In genomic region chr18:54444309-54444914, GRCh38 we compare ENCODE assay signal across 9 cellular contexts.
DNase-seq lines count a peak whose midpoint lies in the region; ATAC-seq, FAIRE-seq and TF ChIP-seq lines count a peak whose summit lies in the region.
"Had no signal": no experiment of that assay in that cellular context is flagged by ENCODE, and none has a peak within 500 bp of the region (broad histone marks: within the 10 kb centered on the region; RNA-seq: fewer than 3 reads in every experiment).

No MANE protein-coding gene starts in this region.

- no peak overlapping the region for H3K4me3 ChIP-seq in dorsolateral prefrontal cortex

- no peak overlapping the region for H3K27ac ChIP-seq in dorsolateral prefrontal cortex

- H3K27me3 Mint-ChIP-seq in mesothelial cell of epicardium (ENCODE audit: low read depth): peaks cover 40% of the 10 kb centered on the region

- DNase-seq in HT-29 (ENCODE audit: low spot score) (peak; percentile 60), dorsolateral prefrontal cortex (peak in 8 of 10 donors; percentile 7 to 65 (median 46)), mesothelial cell of epicardium (ENCODE audit: low spot score in 2 of 2, unreplicated experiment in 2 of 2) (peak in 1 of 2 experiments; percentile 71), urothelium cell line (ENCODE audit: low spot score) (peak; percentile 42), NCI-H226 (no peak)

- no peak overlapping the region for H3K27ac Mint-ChIP-seq in mesothelial cell of epicardium
- H3K27ac Mint-ChIP-seq: dendritic cell treated with granulocyte-macrophage colony-stimulating factor and Interleukin-4, amounts not matched to agents 40 ng/mL and 50 ng/mL, for 4 days had no signal

- H3K36me3 Mint-ChIP-seq in mesothelial cell of epicardium: no peaks in the 10 kb centered on the region

- peak; percentile 66 for FAIRE-seq in G401.6 (lab: Jason Lieb, UNC)
- FAIRE-seq in urothelium cell line (lab: Jason Lieb, UNC): no peak

- peaks cover 0 to 10% (median 0%) of the 10 kb centered on the region in 45 donors for H3K27me3 ChIP-seq in dorsolateral prefrontal cortex

- intact Hi-C loops in dorsolateral prefrontal cortex (cut with DNase I): loop anchor here (5.0 to 10.0 kb wide), 3 partner anchors 228 to 540 kb away; no protein-coding TSS in a partner anchor

- no peak overlapping the region for H3K4me3 Mint-ChIP-seq in mesothelial cell of epicardium
- H3K4me3 Mint-ChIP-seq: dendritic cell treated with granulocyte-macrophage colony-stimulating factor and Interleukin-4, amounts not matched to agents 40 ng/mL and 50 ng/mL, for 4 days had no signal

- peaks cover 6% of the 10 kb centered on the region for H3K9me3 Mint-ChIP-seq in mesothelial cell of epicardium
- H3K9me3 Mint-ChIP-seq: dendritic cell treated with granulocyte-macrophage colony-stimulating factor and Interleukin-4, amounts not matched to agents 40 ng/mL and 50 ng/mL, for 4 days had no signal

- no peaks in the 10 kb centered on the region for H3K4me1 Mint-ChIP-seq in mesothelial cell of epicardium

- TF ChIP-seq CTCF in dorsolateral prefrontal cortex (IDR thresholded peaks at IDR 0.05 in 54 of 56, conservative IDR thresholded peaks at IDR 0.05 in 2 of 56; ENCODE audit: low read depth in 1 of 56, partially characterized antibody in 56 of 56) (peak; percentile 31 to 85 (median 69)), mesothelial cell of epicardium (IDR thresholded peaks at IDR 0.05; ENCODE audit: unreplicated experiment) (peak; percentile 61)

- ATAC-seq in GM19467 (IDR thresholded peaks at IDR 0.05; ENCODE audit: unreplicated experiment) (peak; percentile 79), SK-N-SH treated with all-trans-retinoic acid at 6 μM for 48 hours (peak; percentile 97)

TF ChIP-seq in SK-N-SH treated with all-trans-retinoic acid at 6 μM for 48 hours, 23 proteins besides CTCF, POLR2A, EP300 and RAD21:
- TF ChIP-seq RARB (CRISPR knock-in tag; IDR thresholded peaks at IDR 0.05) (no peak), TOX (CRISPR knock-in tag; IDR thresholded peaks at IDR 0.05; ENCODE audit: borderline replicate concordance) (no peak), TCF4 (CRISPR knock-in tag; IDR thresholded peaks at IDR 0.05; ENCODE audit: borderline replicate concordance) (no peak), ZFP3 (CRISPR knock-in tag; IDR thresholded peaks at IDR 0.05) (no peak)
